ENCODE assay signal across 27 cellular contexts in the genomic region with DNA sequence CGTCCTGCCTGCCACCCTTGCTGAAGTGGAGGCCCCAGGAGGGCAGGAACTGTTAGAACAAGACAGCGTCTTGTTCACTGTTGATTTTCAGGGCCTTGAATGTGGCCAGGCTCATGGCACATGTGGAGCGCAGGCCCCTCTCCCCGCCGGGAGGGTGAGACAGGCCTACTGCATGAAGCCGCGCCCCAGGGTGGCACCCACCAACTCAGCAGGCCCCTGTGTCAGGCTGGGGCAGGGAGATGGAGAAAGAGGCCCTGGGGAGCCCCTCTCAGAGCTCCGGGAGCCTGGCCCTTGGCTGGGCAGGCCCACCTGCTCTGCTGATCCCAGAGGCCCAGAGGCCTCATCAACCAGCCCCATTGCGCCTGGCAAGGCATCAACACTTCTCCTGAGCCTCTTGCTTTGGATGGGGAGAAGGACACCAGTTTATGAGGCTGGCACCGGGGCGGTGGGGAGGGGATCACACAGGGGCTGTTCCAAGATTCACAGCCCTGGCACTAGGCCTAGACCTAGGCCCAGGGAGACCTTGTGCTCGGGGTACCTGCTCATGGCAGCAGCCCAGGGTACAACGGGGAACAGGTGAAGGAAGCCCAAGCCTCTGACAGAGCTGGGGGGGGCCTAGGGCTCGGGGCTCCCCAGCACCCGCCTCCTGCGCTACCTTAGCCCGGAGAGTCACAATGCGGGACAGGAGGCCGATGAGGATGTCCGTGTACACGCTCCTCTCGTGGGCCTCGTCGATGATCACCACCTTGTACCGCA.
"Had no signal": no experiment of that assay in that cellular context is flagged by ENCODE, and none has a peak within 500 bp of the region (broad histone marks: within the 10 kb centered on the region; RNA-seq: fewer than 3 reads in every experiment).

No MANE protein-coding gene starts in this region.

- H3K27ac Mint-ChIP-seq: endodermal cell, mesothelial cell of epicardium, nephron, type B pancreatic cell had no signal

- H3K27me3 Mint-ChIP-seq: naive thymus-derived CD4-positive, alpha-beta T cell; type B pancreatic cell had no signal

- H3K9me3 Mint-ChIP-seq: endodermal cell; mesothelial cell of epicardium; naive thymus-derived CD4-positive, alpha-beta T cell; nephron; type B pancreatic cell had no signal

- DNase-seq: cerebellar nuclear complex; dorsolateral prefrontal cortex; effector CD8-positive, alpha-beta T cell; endodermal cell; foreskin fibroblast; gastrocnemius medialis; heart right ventricle; hippocampal formation; left cardiac atrium; left lung; mesenchymal stem cell; naive thymus-derived CD4-positive, alpha-beta T cell; occipital lobe; retina; right lobe of liver; small intestine; stimulated activated CD4-positive, alpha-beta T cell treated with anti-CD3 and anti-CD28 coated beads, Interleukin-15, amount 100 ng/mL, for 24 hours; stimulated activated CD4-positive, alpha-beta T cell treated with anti-CD3 and anti-CD28 coated beads, Interleukin-2, amount 100 ng/mL, for 48 hours; stimulated activated naive CD4-positive, alpha-beta T cell; substantia nigra; testis; tibial artery had no signal

- H3K4me3 Mint-ChIP-seq: endodermal cell; mesothelial cell of epicardium; naive thymus-derived CD4-positive, alpha-beta T cell; nephron; type B pancreatic cell had no signal

- H3K27me3 ChIP-seq: dorsolateral prefrontal cortex, gastrocnemius medialis, heart right ventricle, left lung, pancreas, right lobe of liver, testis, tibial artery had no signal

- H3K4me3 ChIP-seq: dorsolateral prefrontal cortex, gastrocnemius medialis, heart right ventricle, left lung, pancreas, right lobe of liver, testis, tibial artery had no signal

- H3K36me3 Mint-ChIP-seq: type B pancreatic cell had no signal

- H3K9me3 ChIP-seq: gastrocnemius medialis, heart right ventricle, left lung, pancreas, right lobe of liver, testis, tibial artery had no signal

- ATAC-seq: esophagus mucosa; gastrocnemius medialis; left cardiac atrium; left lung; naive thymus-derived CD4-positive, alpha-beta T cell; pancreas; right lobe of liver had no signal

- H3K4me1 Mint-ChIP-seq: endodermal cell; mesothelial cell of epicardium; naive thymus-derived CD4-positive, alpha-beta T cell; nephron had no signal
